In the genomic region with DNA sequence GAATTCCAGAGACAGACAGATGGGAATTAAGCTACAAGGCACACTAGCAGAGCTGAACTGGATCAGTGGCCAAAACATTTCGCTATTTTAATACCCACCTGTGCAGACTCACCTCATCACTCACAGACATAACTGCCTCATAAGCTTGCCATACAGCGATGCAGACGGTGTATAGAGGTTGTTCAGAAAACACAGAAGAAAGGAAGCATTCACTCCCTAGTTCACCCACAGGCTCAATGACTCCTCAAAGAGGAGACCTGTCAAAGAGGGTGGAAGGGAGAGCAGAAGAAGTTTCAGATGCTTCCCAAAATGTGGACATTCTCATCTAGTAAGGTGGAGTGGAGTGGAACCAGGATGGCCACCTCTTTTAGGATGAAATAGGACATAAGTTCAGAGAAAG, we compare ENCODE assay signal across 27 cellular contexts.
"Had no signal": no experiment of that assay in that cellular context is flagged by ENCODE, and none has a peak within 500 bp of the region (broad histone marks: within the 10 kb centered on the region; RNA-seq: fewer than 3 reads in every experiment).

No MANE protein-coding gene starts in this region.

- H3K27me3 Mint-ChIP-seq: activated CD4-positive, alpha-beta T cell treated with anti-CD3 and anti-CD28 coated beads, Interleukin-2, amount 10 ng/mL, durations not matched to agents 7 days and 5 days; activated CD8-positive, alpha-beta T cell treated with anti-CD3 and anti-CD28 coated beads for 36 hours; activated naive CD8-positive, alpha-beta T cell; central memory CD8-positive, alpha-beta T cell; dendritic cell treated with granulocyte-macrophage colony-stimulating factor and Interleukin-4, amounts not matched to agents 40 ng/mL and 50 ng/mL, for 4 days; T-helper 17 cell had no signal

- DNase-seq: activated CD4-positive, alpha-beta T cell treated with anti-CD3 and anti-CD28 coated beads for 4 hours; activated CD4-positive, alpha-beta T cell treated with anti-CD3 and anti-CD28 coated beads, Interleukin-2, amount 10 ng/mL, durations not matched to agents 7 days and 5 days; activated CD4-positive, alpha-beta T cell treated with anti-CD3 and anti-CD28 coated beads, Interleukin-2, amount 50 U/mL, for 4 hours; activated CD4-positive, CD25-positive, alpha-beta regulatory T cell; activated CD4-positive, CD25-positive, alpha-beta regulatory T cell treated with anti-CD3 and anti-CD28 coated beads, Interleukin-2, amount 50 U/mL, for 72 hours; activated CD8-positive, alpha-beta memory T cell treated with anti-CD3 and anti-CD28 coated beads for 24 hours; activated CD8-positive, alpha-beta T cell treated with anti-CD3 and anti-CD28 coated beads for 36 hours; activated effector memory CD4-positive, alpha-beta T cell treated with anti-CD3 and anti-CD28 coated beads, Interleukin-2, amount 50 U/mL, for 16 hours; activated naive CD4-positive, alpha-beta T cell treated with anti-CD3 and anti-CD28 coated beads for 36 hours; activated T-cell treated with anti-CD3 and anti-CD28 coated beads, Interleukin-2, amount 50 U/mL, for 48 hours; amniotic stem cell; anterior cingulate cortex; brain microvascular endothelial cell; dorsolateral prefrontal cortex; effector memory CD4-positive, alpha-beta T cell; endodermal cell; foreskin fibroblast; head of caudate nucleus; T-helper 1 cell; T-helper 17 cell had no signal

- ATAC-seq: activated CD8-positive, alpha-beta T cell treated with anti-CD3 and anti-CD28 coated beads for 36 hours; esophagus mucosa; T-helper 17 cell had no signal

- H3K27ac Mint-ChIP-seq: activated CD4-positive, alpha-beta T cell treated with anti-CD3 and anti-CD28 coated beads, Interleukin-2, amount 10 ng/mL, durations not matched to agents 7 days and 5 days; activated CD8-positive, alpha-beta T cell treated with anti-CD3 and anti-CD28 coated beads for 36 hours; activated naive CD4-positive, alpha-beta T cell treated with anti-CD3 and anti-CD28 coated beads for 36 hours; activated naive CD8-positive, alpha-beta T cell; activated T-helper 1 cell treated with anti-CD3 and anti-CD28 coated beads, Interleukin-12 subunit alpha, Interleukin-12 subunit beta, Interleukin-2, Interleukin-4 antibody, amounts not matched to agents 30 ng/mL and 10 ng/mL and 1 ng/mL, durations not matched to agents 14 hours and 24 hours and 36 hours; activated T-helper 2 cell treated with anti-CD3 and anti-CD28 coated beads, Interferon-gamma antibody, Interleukin-2, Interleukin-4, amounts not matched to agents 10 μg/mL and 5 μg/mL and 100 μg/mL, durations not matched to agents 14 hours and 24 hours and 36 hours; dendritic cell treated with granulocyte-macrophage colony-stimulating factor and Interleukin-4, amounts not matched to agents 40 ng/mL and 50 ng/mL, for 4 days; endodermal cell; T-helper 17 cell; T-helper 2 cell treated with Interferon-gamma antibody and Interleukin-4, amounts not matched to agents 5 μg/mL and 100 μg/mL, for 36 hours had no signal

- H3K4me1 Mint-ChIP-seq: activated CD4-positive, alpha-beta T cell treated with anti-CD3 and anti-CD28 coated beads, Interleukin-2, amount 10 ng/mL, durations not matched to agents 7 days and 5 days; central memory CD8-positive, alpha-beta T cell; endodermal cell; T-helper 17 cell had no signal

- H3K36me3 Mint-ChIP-seq: activated naive CD8-positive, alpha-beta T cell had no signal

- H3K4me3 Mint-ChIP-seq: activated CD4-positive, alpha-beta T cell treated with anti-CD3 and anti-CD28 coated beads, Interleukin-2, amount 10 ng/mL, durations not matched to agents 7 days and 5 days; activated CD8-positive, alpha-beta T cell treated with anti-CD3 and anti-CD28 coated beads for 36 hours; activated naive CD4-positive, alpha-beta T cell treated with anti-CD3 and anti-CD28 coated beads for 36 hours; activated naive CD8-positive, alpha-beta T cell; activated T-helper 1 cell treated with anti-CD3 and anti-CD28 coated beads, Interleukin-12 subunit alpha, Interleukin-12 subunit beta, Interleukin-2, Interleukin-4 antibody, amounts not matched to agents 30 ng/mL and 10 ng/mL and 1 ng/mL, durations not matched to agents 14 hours and 24 hours and 36 hours; central memory CD8-positive, alpha-beta T cell; dendritic cell treated with granulocyte-macrophage colony-stimulating factor and Interleukin-4, amounts not matched to agents 40 ng/mL and 50 ng/mL, for 4 days; endodermal cell; T-helper 17 cell; T-helper 2 cell treated with Interferon-gamma antibody and Interleukin-4, amounts not matched to agents 5 μg/mL and 100 μg/mL, for 36 hours had no signal
